ENCODE assay signal across 8 cellular contexts in genomic region chr1:98662354-98662665, GRCh38. TPM values are rescaled to one million over a fixed set of nuclear protein-coding genes. Genes with fewer than 3 reads are reported as not detected.
DNase-seq lines count a peak whose midpoint lies in the region; TF ChIP-seq lines count a peak whose summit lies in the region.

No MANE protein-coding gene starts in this region.

- H3K36me3 Mint-ChIP-seq in IgD-negative memory B cell: no peaks in the 10 kb centered on the region
- H3K36me3 Mint-ChIP-seq in type B pancreatic cell: peaks cover 3% of the 10 kb centered on the region

- H3K27me3 Mint-ChIP-seq in IgD-negative memory B cell: peaks cover 12% of the 10 kb centered on the region
- H3K27me3 Mint-ChIP-seq in type B pancreatic cell: no peaks in the 10 kb centered on the region

- no peak for TF ChIP-seq CTCF in type B pancreatic cell (conservative IDR thresholded peaks at IDR 0.05)

- H3K4me3 Mint-ChIP-seq in IgD-negative memory B cell (peak overlapping the region; percentile 66 to 89 (median 86)), type B pancreatic cell (peak overlapping the region; percentile 98)

- intact Hi-C loops in posterior vena cava (cut with DNase I): no loop called here

- H3K27ac Mint-ChIP-seq in IgD-negative memory B cell (peak overlapping the region in 1 of 3 donors; percentile 58), type B pancreatic cell (peak overlapping the region; percentile 94)

- no peaks in the 10 kb centered on the region for H3K9me3 Mint-ChIP-seq in IgD-negative memory B cell
- no peaks in the 10 kb centered on the region for H3K9me3 Mint-ChIP-seq in type B pancreatic cell

- peaks cover 3 to 18% (median 10%) of the 10 kb centered on the region in 3 donors for H3K4me1 Mint-ChIP-seq in IgD-negative memory B cell
- peaks cover 17% of the 10 kb centered on the region for H3K4me1 Mint-ChIP-seq in type B pancreatic cell (ENCODE audit: unreplicated experiment)

- DNase-seq in AG20443 (ENCODE audit: low spot score) (peak; percentile 46), dermis blood vessel endothelial cell (peak; percentile 46), lung microvascular endothelial cell (ENCODE audit: low read depth in 2 of 2) (peak; percentile 24 to 57), type B pancreatic cell (ENCODE audit: extremely low spot score, unreplicated experiment) (no peak), islet precursor cell (no peak), posterior vena cava (ENCODE audit: low spot score) (no peak), germinal center (ENCODE audit: low spot score) (no peak)

RNA-seq across cellular contexts. Expression of gene SNX7, which starts 0.8 kb away (rescaled TPM):
- 0.13 TPM for polyA plus RNA-seq in IgD-negative memory B cell
- 37.9 and 54.0 TPM in 2 replicates for total RNA-seq in dermis blood vessel endothelial cell
- 21.2 and 32.9 TPM in 2 replicates for total RNA-seq in lung microvascular endothelial cell
- total RNA-seq in type B pancreatic cell (ENCODE audit: low replicate concordance): 15.3 and 17.7 TPM in 2 replicates
- total RNA-seq in posterior vena cava: 10 to 100 TPM; 40.0 to 84.6 TPM

Comparison
In these comparisons a context has a peak if more than half of its experiments do, and no peak if none do; other contexts are left out.
1. DNase-seq: peak in AG20443 (single experiment), dermis blood vessel endothelial cell (single experiment) and lung microvascular endothelial cell (2 of 2); none in type B pancreatic cell (single experiment), islet precursor cell (single experiment), posterior vena cava (single experiment) and germinal center (single experiment).